19 cellular contexts compared by ENCODE assay signal in the genomic region with DNA sequence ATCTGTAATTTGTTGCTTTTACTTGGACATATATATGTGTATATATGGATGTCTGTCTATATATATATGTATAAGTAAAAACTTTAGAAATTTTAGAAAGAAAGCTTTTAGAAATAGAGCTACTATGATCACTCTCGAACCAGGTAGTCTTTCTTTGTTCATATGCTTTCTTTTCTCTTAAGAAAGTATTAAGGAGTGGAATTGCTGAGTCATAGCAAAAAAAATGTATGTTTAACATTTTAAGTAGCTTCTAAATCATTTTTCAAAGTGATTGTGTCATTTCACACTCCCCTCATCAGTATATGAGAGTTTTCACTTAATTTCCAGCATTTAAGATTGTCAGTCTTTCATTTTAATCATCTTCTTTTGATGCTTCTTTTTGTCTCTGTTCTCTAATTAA.
"Had no signal": no experiment of that assay in that cellular context is flagged by ENCODE, and none has a peak within 500 bp of the region (broad histone marks: within the 10 kb centered on the region; RNA-seq: fewer than 3 reads in every experiment).

No MANE protein-coding gene starts in this region.

- H3K36me3 Mint-ChIP-seq: type B pancreatic cell had no signal

- H3K27me3 Mint-ChIP-seq: activated CD8-positive, alpha-beta T cell treated with anti-CD3 and anti-CD28 coated beads for 36 hours; type B pancreatic cell had no signal

- H3K9me3 Mint-ChIP-seq: activated CD8-positive, alpha-beta T cell treated with anti-CD3 and anti-CD28 coated beads for 36 hours had no signal

- H3K36me3 ChIP-seq: breast epithelium, left ventricle myocardium inferior had no signal

- H3K4me3 ChIP-seq: breast epithelium, coronary artery, left ventricle myocardium inferior, psoas muscle, smooth muscle cell, testis had no signal

- DNase-seq: activated CD4-positive, alpha-beta T cell treated with anti-CD3 and anti-CD28 coated beads for 48 hours; activated CD4-positive, CD25-positive, alpha-beta regulatory T cell; activated CD8-positive, alpha-beta T cell treated with anti-CD3 and anti-CD28 coated beads for 36 hours; activated naive CD4-positive, alpha-beta T cell treated with Interleukin-2 at 50 U/mL for 16 hours; activated T-cell treated with anti-CD3 and anti-CD28 coated beads, Interleukin-2, amount 50 U/mL, for 1 hour; aorta; head of caudate nucleus; kidney glomerular epithelial cell; left ventricle myocardium inferior; psoas muscle; stimulated activated CD4-positive, alpha-beta T cell treated with anti-CD3 and anti-CD28 coated beads, Interleukin-4, amount 100 ng/mL, for 1 hour; testis had no signal

- H3K27ac Mint-ChIP-seq: activated CD8-positive, alpha-beta T cell treated with anti-CD3 and anti-CD28 coated beads for 36 hours; activated T-helper 2 cell treated with anti-CD3 and anti-CD28 coated beads, Interferon-gamma antibody, Interleukin-2, Interleukin-4, amounts not matched to agents 10 μg/mL and 5 μg/mL and 100 μg/mL, durations not matched to agents 14 hours and 24 hours and 36 hours; type B pancreatic cell had no signal

- H3K27me3 ChIP-seq: breast epithelium, foreskin keratinocyte, testis had no signal

- H3K4me2 ChIP-seq: smooth muscle cell had no signal

- H3K4me1 ChIP-seq: breast epithelium, foreskin keratinocyte, left ventricle myocardium inferior, psoas muscle, testis had no signal

- H3K27ac ChIP-seq: breast epithelium, coronary artery, foreskin keratinocyte, left ventricle myocardium inferior, psoas muscle, testis had no signal

- ATAC-seq: activated CD8-positive, alpha-beta T cell treated with anti-CD3 and anti-CD28 coated beads for 36 hours; foreskin keratinocyte; psoas muscle; sciatic nerve had no signal

- H3K4me3 Mint-ChIP-seq: activated CD8-positive, alpha-beta T cell treated with anti-CD3 and anti-CD28 coated beads for 36 hours; type B pancreatic cell had no signal

- H3K9me3 ChIP-seq: breast epithelium, psoas muscle, testis had no signal
